ENCODE assay signal across 26 cellular contexts in genomic region chr1:105736349-105736748, GRCh38.
"Had no signal": no experiment of that assay in that cellular context is flagged by ENCODE, and none has a peak within 500 bp of the region (broad histone marks: within the 10 kb centered on the region; RNA-seq: fewer than 3 reads in every experiment).

No MANE protein-coding gene starts in this region.

- H3K27me3 ChIP-seq: stomach, suprapubic skin, testis, thyroid gland, tibial artery, tibial nerve, transverse colon, upper lobe of left lung, upper lobe of right lung, uterus, vagina had no signal

- FAIRE-seq: urothelium cell line had no signal

- H3K9me3 ChIP-seq: stomach, testis, thoracic aorta, thyroid gland, tibial artery, tibial nerve, transverse colon, upper lobe of left lung, upper lobe of right lung, uterus, vagina had no signal

- H3K4me1 ChIP-seq: stomach, suprapubic skin, testis, thyroid gland, tibial artery, tibial nerve, transverse colon, upper lobe of left lung, upper lobe of right lung, uterus, vagina had no signal

- ATAC-seq: stimulated activated effector memory CD8-positive, alpha-beta T cell treated with anti-CD3 and anti-CD28 coated beads, Interleukin-12 subunit alpha, Interleukin-12 subunit beta, amount 100 ng/mL, for 72 hours; stimulated activated memory B cell treated with anti-CD40 and anti-IgM and Interleukin-4, amounts not matched to agents 10 μg/mL and 1 μg/mL and 100 μg/mL, for 72 hours; stimulated activated naive B cell treated with anti-CD40 and anti-IgM and Interleukin-4, amounts not matched to agents 10 μg/mL and 1 μg/mL and 100 μg/mL, for 72 hours; stimulated activated naive CD8-positive, alpha-beta T cell treated with anti-CD3 and anti-CD28 coated beads, Interleukin-15, amount 100 ng/mL, for 72 hours; stimulated activated naive CD8-positive, alpha-beta T cell treated with anti-CD3 and anti-CD28 coated beads, Interleukin-15, Interleukin-2, amounts not matched to agents 100 U/mL and 50 U/mL, for 24 hours; upper lobe of right lung had no signal

- DNase-seq: stimulated activated CD4-positive, alpha-beta T cell treated with anti-CD3 and anti-CD28 coated beads, Interleukin-2, amount 100 ng/mL, for 48 hours; stimulated activated CD4-positive, alpha-beta T cell treated with anti-CD3 and anti-CD28 coated beads, Interleukin-4, amount 100 ng/mL, for 1 hour; stimulated activated CD4-positive, alpha-beta T cell treated with anti-CD3 and anti-CD28 coated beads, Interleukin-4, amount 100 ng/mL, for 24 hours; stimulated activated CD4-positive, alpha-beta T cell treated with anti-CD3 and anti-CD28 coated beads, Interleukin-4, amount 100 ng/mL, for 4 hours; stimulated activated CD8-positive, alpha-beta memory T cell treated with anti-CD3 and anti-CD28 coated beads, Interleukin-4, amount 100 ng/mL, for 48 hours; stimulated activated naive B cell treated with anti-CD40 and anti-IgM and Interleukin-4, amounts not matched to agents 10 μg/mL and 1 μg/mL and 100 μg/mL, for 72 hours; stimulated activated naive CD4-positive, alpha-beta T cell; stimulated activated naive CD4-positive, alpha-beta T cell treated with Interleukin-2 at 50 U/mL for 16 hours; stimulated activated naive CD8-positive, alpha-beta T cell treated with anti-CD3 and anti-CD28 coated beads, Interleukin-15, amount 100 ng/mL, for 72 hours; stimulated activated naive CD8-positive, alpha-beta T cell treated with anti-CD3 and anti-CD28 coated beads, Interleukin-15, Interleukin-2, amounts not matched to agents 100 U/mL and 50 U/mL, for 24 hours; stomach; testis; thyroid gland; tibial artery; transverse colon; trophoblast cell; upper lobe of left lung; upper lobe of right lung; uterus had no signal

- H3K36me3 ChIP-seq: stomach, suprapubic skin, thoracic aorta, thyroid gland, tibial artery, tibial nerve, transverse colon, upper lobe of left lung, upper lobe of right lung, uterus, vagina had no signal

- H3K27ac ChIP-seq: stomach, suprapubic skin, testis, thoracic aorta, thyroid gland, tibial artery, tibial nerve, transverse colon, upper lobe of left lung, upper lobe of right lung, uterus, vagina had no signal

- H3K4me3 ChIP-seq: stomach, suprapubic skin, testis, thoracic aorta, thyroid gland, tibial artery, tibial nerve, transverse colon, upper lobe of left lung, upper lobe of right lung, uterus, vagina had no signal
